In genomic region chr2:68062680-68063387, GRCh38 we compare ENCODE assay signal across 1 cellular context.
TF ChIP-seq lines count a peak whose summit lies in the region.

Gene C1D (minus strand): TSS chr2:68063004. CDS start chr2:68047310, 15,694 bp downstream.

TF ChIP-seq in GM12878, 131 proteins besides CTCF, POLR2A, EP300 and RAD21 (continued from another document and continues in another):
- TF ChIP-seq HSF1 (IDR thresholded peaks at IDR 0.05; ENCODE audit: low read depth, low read length): no peak
- peak; percentile 70 for TF ChIP-seq FOXK2 (IDR thresholded peaks at IDR 0.05)
- no peak for TF ChIP-seq SREBF2 (IDR thresholded peaks at IDR 0.05; ENCODE audit: low read length)
- TF ChIP-seq RELB (IDR thresholded peaks at IDR 0.05; ENCODE audit: low read depth): peak; percentile 96
- TF ChIP-seq ZNF207 (IDR thresholded peaks at IDR 0.05; ENCODE audit: borderline replicate concordance): no peak
- peak; percentile 42 to 59; a peak in 2 of 4 replicates for TF ChIP-seq BHLHE40 (IDR thresholded peaks at IDR 0.05; ENCODE audit: borderline replicate concordance in 1 of 2, low read depth in 2 of 2, low read length in 1 of 2)
- peak; percentile 64; the same call in 1 of the 2 replicates for TF ChIP-seq SPI1 (IDR thresholded peaks at IDR 0.05; ENCODE audit: borderline replicate concordance, insufficient read depth, low read depth, low read length)
- TF ChIP-seq IKZF1 (conservative IDR thresholded peaks at IDR 0.05): peak; percentile 78
- peak; percentile 77 for TF ChIP-seq SKIL (IDR thresholded peaks at IDR 0.05; ENCODE audit: low read depth, poor library complexity, severe bottlenecking)
- TF ChIP-seq NKRF (conservative IDR thresholded peaks at IDR 0.05): peak; percentile 88; the same call in 1 of the 2 replicates
- TF ChIP-seq CREB1 (IDR thresholded peaks at IDR 0.05; ENCODE audit: low read depth): peak; percentile 100
- peak; percentile 93 for TF ChIP-seq ATF3 (IDR thresholded peaks at IDR 0.05; ENCODE audit: borderline replicate concordance, extremely low read depth, low read depth, low read length)
- TF ChIP-seq HCFC1 (IDR thresholded peaks at IDR 0.05; ENCODE audit: low read length): peak; percentile 82
- TF ChIP-seq SMAD5 (IDR thresholded peaks at IDR 0.05; ENCODE audit: low read depth): peak; percentile 60; the same call in 1 of the 2 replicates
- TF ChIP-seq CBFB (IDR thresholded peaks at IDR 0.05; ENCODE audit: low read depth): peak; percentile 71; the same call in 1 of the 2 replicates
- TF ChIP-seq PKNOX1 (IDR thresholded peaks at IDR 0.05): no peak
- peak; percentile 93 for TF ChIP-seq PAX5 (IDR thresholded peaks at IDR 0.05; ENCODE audit: borderline replicate concordance, low read depth, low read length)
- TF ChIP-seq ATF7 (IDR thresholded peaks at IDR 0.05; ENCODE audit: low read depth): peak; percentile 80
- peak; percentile 74 for TF ChIP-seq RELA (IDR thresholded peaks at IDR 0.05; ENCODE audit: borderline replicate concordance, partially characterized antibody)
- TF ChIP-seq TCF3 (IDR thresholded peaks at IDR 0.05; ENCODE audit: borderline replicate concordance, insufficient read depth, low read depth, low read length): no peak
- TF ChIP-seq HDAC2 (IDR thresholded peaks at IDR 0.05): no peak
- peak; percentile 59; the same call in 1 of the 2 replicates for TF ChIP-seq CHD2 (IDR thresholded peaks at IDR 0.05; ENCODE audit: borderline replicate concordance, low read depth, low read length)
- peak; percentile 89 for TF ChIP-seq E2F8 (IDR thresholded peaks at IDR 0.05; ENCODE audit: low read depth, partially characterized antibody)
- TF ChIP-seq CREM (IDR thresholded peaks at IDR 0.05; ENCODE audit: low read depth): peak; percentile 100
- TF ChIP-seq ELK1 (IDR thresholded peaks at IDR 0.05; ENCODE audit: low read depth, low read length): peak; percentile 83
- TF ChIP-seq ZNF274 (IDR thresholded peaks at IDR 0.05; ENCODE audit: insufficient read depth, insufficient read length): no peak
- 0 out of 2 replicates have a peak, but pooled peaks have one; percentile 27 for TF ChIP-seq BCL11A (IDR thresholded peaks at IDR 0.05; ENCODE audit: low read depth, low read length)
- TF ChIP-seq BMI1 (IDR thresholded peaks at IDR 0.05; ENCODE audit: borderline replicate concordance): no peak
- peak; percentile 88 for TF ChIP-seq SIN3A (IDR thresholded peaks at IDR 0.05; ENCODE audit: low read depth, low read length)
- TF ChIP-seq EGR1 (IDR thresholded peaks at IDR 0.05; ENCODE audit: borderline replicate concordance in 1 of 2, low read depth in 2 of 2, low read length in 2 of 2): peak in 1 of 2 experiments; percentile 97; a peak in 2 of 3 replicates
- TF ChIP-seq CEBPB (IDR thresholded peaks at IDR 0.05; ENCODE audit: borderline replicate concordance in 1 of 2, low read depth in 2 of 2, low read length in 2 of 2): no peak
- TF ChIP-seq RUNX3 (IDR thresholded peaks at IDR 0.05; ENCODE audit: low read length): peak; percentile 73
- TF ChIP-seq LARP7 (IDR thresholded peaks at IDR 0.05): peak; percentile 53
- TF ChIP-seq TCF7 (IDR thresholded peaks at IDR 0.05; ENCODE audit: borderline replicate concordance): no peak
- TF ChIP-seq STAT3 (IDR thresholded peaks at IDR 0.05; ENCODE audit: low read depth, low read length): no peak
- TF ChIP-seq REST (IDR thresholded peaks at IDR 0.05; ENCODE audit: low read depth, low read length): no peak
- TF ChIP-seq IRF5 (IDR thresholded peaks at IDR 0.05; ENCODE audit: borderline replicate concordance): no peak
- TF ChIP-seq NBN (IDR thresholded peaks at IDR 0.05): peak; percentile 98
- TF ChIP-seq MYC (IDR thresholded peaks at IDR 0.05; ENCODE audit: insufficient read depth, insufficient read length, insufficient replicate concordance, low read length, severe bottlenecking): no peak
- peak; percentile 52 to 92; a peak in 3 of 4 replicates for TF ChIP-seq SRF (IDR thresholded peaks at IDR 0.05; ENCODE audit: low read depth in 2 of 2, low read length in 2 of 2)
- peak; percentile 86 for TF ChIP-seq POLR2AphosphoS5 (IDR thresholded peaks at IDR 0.05; ENCODE audit: low read length)
- peak; percentile 46; the same call in 1 of the 2 replicates for TF ChIP-seq TAF1 (IDR thresholded peaks at IDR 0.05; ENCODE audit: borderline replicate concordance, low read depth, low read length)
- 0 out of 2 replicates have a peak, but pooled peaks have one; percentile 39 for TF ChIP-seq ZSCAN29 (IDR thresholded peaks at IDR 0.05)
- peak; percentile 82 for TF ChIP-seq SP1 (IDR thresholded peaks at IDR 0.05; ENCODE audit: low read depth, low read length)
- TF ChIP-seq TARDBP (IDR thresholded peaks at IDR 0.05; ENCODE audit: borderline replicate concordance): peak; percentile 87; the same call in 1 of the 2 replicates
